In genomic region chr5:162824360-162824759, GRCh38 we compare ENCODE assay signal across 1 cellular context.
TF ChIP-seq lines count a peak whose summit lies in the region.

No MANE protein-coding gene starts in this region.

TF ChIP-seq in GM12878, 131 proteins besides CTCF, POLR2A, EP300 and RAD21 (continued from another document):
- TF ChIP-seq, protein P1, sequence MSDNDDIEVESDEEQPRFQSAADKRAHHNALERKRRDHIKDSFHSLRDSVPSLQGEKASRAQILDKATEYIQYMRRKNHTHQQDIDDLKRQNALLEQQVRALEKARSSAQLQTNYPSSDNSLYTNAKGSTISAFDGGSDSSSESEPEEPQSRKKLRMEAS (IDR thresholded peaks at IDR 0.05; ENCODE audit: low read depth, low read length) = no peak
- TF ChIP-seq SUZ12 (IDR thresholded peaks at IDR 0.05; ENCODE audit: unreplicated experiment) (no peak), KAT2A (conservative IDR thresholded peaks at IDR 0.05; ENCODE audit: control insufficient read depth, low read depth, low read length) (no peak), IKZF2 (IDR thresholded peaks at IDR 0.05) (peak; percentile 85 to 88; a peak in 3 of 4 replicates), TCF7 (IDR thresholded peaks at IDR 0.05; ENCODE audit: borderline replicate concordance) (no peak), DPF2 (IDR thresholded peaks at IDR 0.05) (peak; percentile 97), FOS (IDR thresholded peaks at IDR 0.05; ENCODE audit: borderline replicate concordance, extremely low read depth, insufficient read length) (no peak), SREBF2 (IDR thresholded peaks at IDR 0.05; ENCODE audit: low read length) (no peak), USF1 (IDR thresholded peaks at IDR 0.05; ENCODE audit: borderline replicate concordance, extremely low read length, insufficient read depth, low read depth, low read length) (no peak), REST (IDR thresholded peaks at IDR 0.05; ENCODE audit: low read depth, low read length) (no peak), TBL1XR1 (IDR thresholded peaks at IDR 0.05; ENCODE audit: low read depth, low read length) (no peak), RAD51 (IDR thresholded peaks at IDR 0.05) (no peak), IRF4 (IDR thresholded peaks at IDR 0.05; ENCODE audit: low read depth, low read length) (peak; percentile 67; the same call in 1 of the 2 replicates), POLR2AphosphoS2 (IDR thresholded peaks at IDR 0.05; ENCODE audit: low read depth, low read length) (no peak), ETV6 (conservative IDR thresholded peaks at IDR 0.05 in 1 of 2, IDR thresholded peaks at IDR 0.05 in 1 of 2; ENCODE audit: borderline replicate concordance in 1 of 2, low read depth in 1 of 2) (no peak), GATAD2B (conservative IDR thresholded peaks at IDR 0.05; ENCODE audit: low read depth) (no peak), MEF2A (IDR thresholded peaks at IDR 0.05; ENCODE audit: insufficient read depth, low read depth, low read length) (0 out of 2 replicates have a peak, but pooled peaks have one; percentile 56), CBFB (IDR thresholded peaks at IDR 0.05; ENCODE audit: low read depth) (no peak), PML (IDR thresholded peaks at IDR 0.05; ENCODE audit: low read length) (no peak), SMARCA5 (IDR thresholded peaks at IDR 0.05) (no peak), POLR2AphosphoS5 (IDR thresholded peaks at IDR 0.05; ENCODE audit: low read length) (no peak), MXI1 (IDR thresholded peaks at IDR 0.05; ENCODE audit: low read depth, low read length) (peak; percentile 56; the same call in 1 of the 2 replicates), BCL11A (IDR thresholded peaks at IDR 0.05; ENCODE audit: low read depth, low read length) (peak; percentile 80), MTA2 (IDR thresholded peaks at IDR 0.05; ENCODE audit: low read depth) (peak; percentile 96), SPI1 (IDR thresholded peaks at IDR 0.05; ENCODE audit: borderline replicate concordance, insufficient read depth, low read depth, low read length) (peak; percentile 86), MEF2B (IDR thresholded peaks at IDR 0.05; ENCODE audit: partially characterized antibody, poor library complexity, severe bottlenecking) (peak; percentile 69), ATF2 (IDR thresholded peaks at IDR 0.05; ENCODE audit: low read length) (peak; percentile 74), EGR1 (IDR thresholded peaks at IDR 0.05; ENCODE audit: borderline replicate concordance in 1 of 2, low read depth in 2 of 2, low read length in 2 of 2) (no peak), ELK1 (IDR thresholded peaks at IDR 0.05; ENCODE audit: low read depth, low read length) (no peak)
- TF ChIP-seq, protein P2, sequence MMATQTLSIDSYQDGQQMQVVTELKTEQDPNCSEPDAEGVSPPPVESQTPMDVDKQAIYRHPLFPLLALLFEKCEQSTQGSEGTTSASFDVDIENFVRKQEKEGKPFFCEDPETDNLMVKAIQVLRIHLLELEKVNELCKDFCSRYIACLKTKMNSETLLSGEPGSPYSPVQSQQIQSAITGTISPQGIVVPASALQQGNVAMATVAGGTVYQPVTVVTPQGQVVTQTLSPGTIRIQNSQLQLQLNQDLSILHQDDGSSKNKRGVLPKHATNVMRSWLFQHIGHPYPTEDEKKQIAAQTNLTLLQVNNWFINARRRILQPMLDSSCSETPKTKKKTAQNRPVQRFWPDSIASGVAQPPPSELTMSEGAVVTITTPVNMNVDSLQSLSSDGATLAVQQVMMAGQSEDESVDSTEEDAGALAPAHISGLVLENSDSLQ (IDR thresholded peaks at IDR 0.05) = no peak
- TF ChIP-seq, protein P3, sequence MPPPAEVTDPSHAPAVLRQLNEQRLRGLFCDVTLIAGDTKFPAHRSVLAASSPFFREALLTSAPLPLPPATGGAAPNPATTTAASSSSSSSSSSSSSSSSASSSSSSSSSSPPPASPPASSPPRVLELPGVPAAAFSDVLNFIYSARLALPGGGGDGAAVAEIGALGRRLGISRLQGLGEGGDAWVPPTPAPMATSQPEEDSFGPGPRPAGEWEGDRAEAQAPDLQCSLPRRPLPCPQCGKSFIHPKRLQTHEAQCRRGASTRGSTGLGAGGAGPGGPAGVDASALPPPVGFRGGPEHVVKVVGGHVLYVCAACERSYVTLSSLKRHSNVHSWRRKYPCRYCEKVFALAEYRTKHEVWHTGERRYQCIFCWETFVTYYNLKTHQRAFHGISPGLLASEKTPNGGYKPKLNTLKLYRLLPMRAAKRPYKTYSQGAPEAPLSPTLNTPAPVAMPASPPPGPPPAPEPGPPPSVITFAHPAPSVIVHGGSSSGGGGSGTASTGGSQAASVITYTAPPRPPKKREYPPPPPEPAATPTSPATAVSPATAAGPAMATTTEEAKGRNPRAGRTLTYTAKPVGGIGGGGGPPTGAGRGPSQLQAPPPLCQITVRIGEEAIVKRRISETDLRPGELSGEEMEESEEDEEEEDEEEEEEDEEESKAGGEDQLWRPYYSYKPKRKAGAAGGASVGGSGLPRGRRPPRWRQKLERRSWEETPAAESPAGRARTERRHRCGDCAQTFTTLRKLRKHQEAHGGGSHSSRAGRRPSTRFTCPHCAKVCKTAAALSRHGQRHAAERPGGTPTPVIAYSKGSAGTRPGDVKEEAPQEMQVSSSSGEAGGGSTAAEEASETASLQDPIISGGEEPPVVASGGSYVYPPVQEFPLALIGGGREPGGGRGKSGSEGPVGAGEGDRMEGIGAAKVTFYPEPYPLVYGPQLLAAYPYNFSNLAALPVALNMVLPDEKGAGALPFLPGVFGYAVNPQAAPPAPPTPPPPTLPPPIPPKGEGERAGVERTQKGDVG (CRISPR knock-in tag; IDR thresholded peaks at IDR 0.05) = no peak
